1 cellular context compared by ENCODE assay signal in genomic region chr12:48996794-48997718, GRCh38.
TF ChIP-seq lines count a peak whose summit lies in the region.

No MANE protein-coding gene starts in this region.

TF ChIP-seq in HepG2, 621 proteins besides CTCF, POLR2A, EP300 and RAD21 (continued from another document and continues in another):
- TF ChIP-seq ZBTB40 (IDR thresholded peaks at IDR 0.05) (no peak), ZBTB40 (CRISPR knock-in tag; IDR thresholded peaks at IDR 0.05) (peak; percentile 53; the same call in 1 of the 2 replicates), PCBP2 (optimal IDR thresholded peaks at IDR 0.05; ENCODE audit: low read depth, low read length, poor library complexity, severe bottlenecking) (no peak), ZFYVE20 (CRISPR knock-in tag; IDR thresholded peaks at IDR 0.05; ENCODE audit: borderline replicate concordance, low read depth) (no peak), CREB1 (IDR thresholded peaks at IDR 0.05) (no peak), CREB1 (CRISPR knock-in tag; IDR thresholded peaks at IDR 0.05) (no peak), FOXK2 (IDR thresholded peaks at IDR 0.05) (no peak), ZNF687 (CRISPR knock-in tag; IDR thresholded peaks at IDR 0.05) (peak; percentile 68), MXD1 (CRISPR knock-in tag; IDR thresholded peaks at IDR 0.05) (no peak; the same call in 1 of the 2 replicates), ARNT (IDR thresholded peaks at IDR 0.05) (no peak), MTERF4 (CRISPR knock-in tag; IDR thresholded peaks at IDR 0.05) (0 out of 2 replicates have a peak, but pooled peaks have one; percentile 11), PHF21A (CRISPR knock-in tag; IDR thresholded peaks at IDR 0.05) (no peak), RBFOX2 (IDR thresholded peaks at IDR 0.05; ENCODE audit: low read depth, low read length) (0 out of 2 replicates have a peak, but pooled peaks have one; percentile 40), HINFP (CRISPR knock-in tag; IDR thresholded peaks at IDR 0.05; ENCODE audit: low read depth) (no peak), GABPB1 (CRISPR knock-in tag; IDR thresholded peaks at IDR 0.05) (peak; percentile 51; the same call in 1 of the 2 replicates), ZNF180 (CRISPR knock-in tag; IDR thresholded peaks at IDR 0.05; ENCODE audit: borderline replicate concordance, low read depth) (no peak), ESRRA (CRISPR knock-in tag; IDR thresholded peaks at IDR 0.05; ENCODE audit: low read depth) (no peak), HDAC2 (CRISPR knock-in tag; IDR thresholded peaks at IDR 0.05) (0 out of 2 replicates have a peak, but pooled peaks have one; percentile 14), ZNF883 (CRISPR knock-in tag; IDR thresholded peaks at IDR 0.05; ENCODE audit: not compliant biosample characterization) (no peak), ZNF18 (CRISPR knock-in tag; IDR thresholded peaks at IDR 0.05; ENCODE audit: insufficient replicate concordance) (peak; percentile 39), SIX4 (CRISPR knock-in tag; IDR thresholded peaks at IDR 0.05) (no peak), ZNF746 (CRISPR knock-in tag; IDR thresholded peaks at IDR 0.05) (no peak), ZNF142 (CRISPR knock-in tag; IDR thresholded peaks at IDR 0.05) (0 out of 2 replicates have a peak, but pooled peaks have one; percentile 42), ZNF264 (CRISPR knock-in tag; IDR thresholded peaks at IDR 0.05) (no peak), REPIN1 (CRISPR knock-in tag; IDR thresholded peaks at IDR 0.05; ENCODE audit: borderline replicate concordance, low read depth) (no peak), MIER2 (CRISPR knock-in tag; IDR thresholded peaks at IDR 0.05) (no peak), KDM1A (CRISPR knock-in tag; IDR thresholded peaks at IDR 0.05) (no peak), HMGXB4 (CRISPR knock-in tag; IDR thresholded peaks at IDR 0.05; ENCODE audit: borderline replicate concordance in 1 of 2, low read depth in 1 of 2) (peak; percentile 75 to 78; a peak in 3 of 4 replicates)
